In genomic region chr1:20964540-20965484, GRCh38 we compare ENCODE assay signal across 9 cellular contexts.
A peak's percentile ranks its signal among the peaks of the same experiment; 100 is the strongest.
DNase-seq lines count a peak whose midpoint lies in the region; ATAC-seq and TF ChIP-seq lines count a peak whose summit lies in the region.
"Had no signal": no experiment of that assay in that cellular context is flagged by ENCODE, and none has a peak within 500 bp of the region (broad histone marks: within the 10 kb centered on the region; RNA-seq: fewer than 3 reads in every experiment).

No MANE protein-coding gene starts in this region.

- no peaks in the 10 kb centered on the region for H3K79me2 ChIP-seq in OCI-LY7 (ENCODE audit: insufficient read depth, low read depth, low read length)

- H3K27ac ChIP-seq in left ventricle myocardium inferior (replicated peaks) = no peak overlapping the region
- peak overlapping the region; percentile 23 for H3K27ac ChIP-seq in OCI-LY7 (ENCODE audit: low read depth, low read length, poor library complexity, severe bottlenecking)
- H3K27ac ChIP-seq in psoas muscle = peak overlapping the region; percentile 82
- no peak overlapping the region for H3K27ac ChIP-seq in WERI-Rb-1
- H3K27ac ChIP-seq: C4-2B had no signal

- H3K36me3 Mint-ChIP-seq in activated T-cell treated with anti-CD3 and anti-CD28 coated beads, Interleukin-2, amount 50 U/mL, for 4 hours (ENCODE audit: insufficient read depth) = peaks cover 25% of the 10 kb centered on the region

- peaks cover 32% of the 10 kb centered on the region for H3K4me1 ChIP-seq in left ventricle myocardium inferior
- H3K4me1 ChIP-seq in OCI-LY7 (ENCODE audit: insufficient read depth, low read length, poor library complexity, severe bottlenecking) = peaks cover 18% of the 10 kb centered on the region
- H3K4me1 ChIP-seq in psoas muscle = peaks cover 25% of the 10 kb centered on the region
- no peaks in the 10 kb centered on the region for H3K4me1 ChIP-seq in HAP-1

- POLR2A ChIA-PET in OCI-LY7 (lab: Charles Lee) = interaction anchor here (1.0 kb wide), 1 partner anchor 33 kb away, joined by 4 read pairs; no protein-coding TSS in a partner anchor

- H3K27me3 ChIP-seq in left ventricle myocardium inferior (ENCODE audit: low read depth) = no peaks in the 10 kb centered on the region
- H3K27me3 ChIP-seq in psoas muscle (ENCODE audit: insufficient read depth in 3 of 3, low read length in 2 of 3) = no peaks in the 10 kb centered on the region
- H3K27me3 ChIP-seq in WERI-Rb-1 (ENCODE audit: insufficient read depth, low read depth, severe bottlenecking) = no peaks in the 10 kb centered on the region
- H3K27me3 ChIP-seq in HAP-1 (ENCODE audit: low read depth) = no peaks in the 10 kb centered on the region; the same call in 1 of the 2 replicates

- H4K20me1 ChIP-seq in OCI-LY7 (ENCODE audit: insufficient read depth, low read length) = no peaks in the 10 kb centered on the region; the same call in 1 of the 2 replicates

- intact Hi-C loops in Right ventricle myocardium superior (cut with DNase I) (no loop called here), left ventricle myocardium inferior (cut with micrococcal nuclease) (no loop called here), OCI-LY7 (cut with micrococcal nuclease; ENCODE audit: unreplicated experiment) (loop anchor here (10.0 kb wide), 1 partner anchor 270 kb away; no protein-coding TSS in a partner anchor), psoas muscle (cut with DNase I) (no loop called here)

- H3K4me1 Mint-ChIP-seq in activated T-cell treated with anti-CD3 and anti-CD28 coated beads, Interleukin-2, amount 50 U/mL, for 4 hours (ENCODE audit: low read depth) = peaks cover 10% of the 10 kb centered on the region

- BruUV-seq in OCI-LY7 (replicated peaks; lab: Mats Ljungman, UMichigan) = no TSS peak

- H3K36me3 ChIP-seq in left ventricle myocardium inferior (peaks cover 17% of the 10 kb centered on the region), OCI-LY7 (ENCODE audit: insufficient read depth, low read length) (peaks cover 4% of the 10 kb centered on the region; the same call in 1 of the 2 replicates), psoas muscle (ENCODE audit: insufficient read depth in 1 of 2, low read depth in 1 of 2) (peaks cover 0 to 15% of the 10 kb centered on the region in 2 donors), WERI-Rb-1 (peaks cover 15% of the 10 kb centered on the region), HAP-1 (replicated peaks) (peaks cover 25% of the 10 kb centered on the region)

- no peaks in the 10 kb centered on the region for H3K9me3 ChIP-seq in left ventricle myocardium inferior (replicated peaks)
- H3K9me3 ChIP-seq in OCI-LY7 (ENCODE audit: low read length) = no peaks in the 10 kb centered on the region
- H3K9me3 ChIP-seq in psoas muscle = no peaks in the 10 kb centered on the region
- no peaks in the 10 kb centered on the region for H3K9me3 ChIP-seq in WERI-Rb-1 (ENCODE audit: severe bottlenecking)
- no peaks in the 10 kb centered on the region for H3K9me3 ChIP-seq in HAP-1

- H3K4me3 ChIP-seq in left ventricle myocardium inferior = no peak overlapping the region
- peak overlapping the region; percentile 14 for H3K4me3 ChIP-seq in OCI-LY7 (ENCODE audit: low read depth, low read length, poor library complexity, severe bottlenecking)
- no peak overlapping the region for H3K4me3 ChIP-seq in psoas muscle
- no peak overlapping the region for H3K4me3 ChIP-seq in WERI-Rb-1 (ENCODE audit: low read depth, low read length)
- H3K4me3 ChIP-seq in HAP-1 = no peak overlapping the region

- H3K9me3 Mint-ChIP-seq in activated T-cell treated with anti-CD3 and anti-CD28 coated beads, Interleukin-2, amount 50 U/mL, for 4 hours = no peaks in the 10 kb centered on the region

- H3K27me3 Mint-ChIP-seq in activated T-cell treated with anti-CD3 and anti-CD28 coated beads, Interleukin-2, amount 50 U/mL, for 4 hours (ENCODE audit: low read depth) = no peaks in the 10 kb centered on the region

- WGBS in psoas muscle, 3 donors = 62 to 78% (median 71%) methylated on average over 7 of the region's 7 CpGs

- TF ChIP-seq CTCF in left ventricle myocardium inferior (IDR thresholded peaks at IDR 0.05; ENCODE audit: borderline replicate concordance) (no peak), OCI-LY7 (conservative IDR thresholded peaks at IDR 0.05; ENCODE audit: low read length) (peak; percentile 46; the same call in 1 of the 2 replicates), psoas muscle (IDR thresholded peaks at IDR 0.05) (no peak), WERI-Rb-1 (IDR thresholded peaks at IDR 0.05; ENCODE audit: low read depth, low read length) (no peak)

- H3K4me3 Mint-ChIP-seq in activated T-cell treated with anti-CD3 and anti-CD28 coated beads, Interleukin-2, amount 50 U/mL, for 4 hours = no peak overlapping the region

- no peak overlapping the region for H2AFZ ChIP-seq in OCI-LY7 (ENCODE audit: low read length)

- H3K9me2 ChIP-seq in OCI-LY7 (ENCODE audit: insufficient read depth, low read length) = no peaks in the 10 kb centered on the region

- DNase-seq in Right ventricle myocardium superior = no peak
- DNase-seq in left ventricle myocardium inferior = no peak
- DNase-seq in OCI-LY7 (ENCODE audit: low spot score) = peak; percentile 80
- no peak for DNase-seq in psoas muscle
- no peak for DNase-seq in activated T-cell treated with anti-CD3 and anti-CD28 coated beads, Interleukin-2, amount 50 U/mL, for 4 hours
- DNase-seq in WERI-Rb-1 = no peak
- DNase-seq in HAP-1 (ENCODE audit: low spot score in 2 of 2) = no peak

- peak; percentile 41 for ATAC-seq in Right ventricle myocardium superior (ENCODE audit: poor library complexity)
- peak; percentile 77 for ATAC-seq in HG03108 (IDR thresholded peaks at IDR 0.05; ENCODE audit: unreplicated experiment)
- ATAC-seq in psoas muscle = peak in 1 of 4 donors; percentile 31
- ATAC-seq in activated T-cell treated with anti-CD3 and anti-CD28 coated beads, Interleukin-2, amount 50 U/mL, for 4 hours = no peak

- in situ Hi-C loops in HAP-1 (cut with MboI; ENCODE audit: low sequenced_read_pairs) = no loop called here

- CTCF ChIA-PET in OCI-LY7 (lab: Charles Lee; ENCODE audit: unreplicated experiment) = no interaction called here

- peak overlapping the region; percentile 61 for H3K4me2 ChIP-seq in OCI-LY7 (ENCODE audit: low read length)

Comparison
In these comparisons a context has a peak if more than half of its experiments do, and no peak if none do; other contexts are left out.
1. ATAC-seq: peak in Right ventricle myocardium superior (single experiment) and HG03108 (single experiment); none in activated T-cell treated with anti-CD3 and anti-CD28 coated beads, Interleukin-2, amount 50 U/mL, for 4 hours (0 of 2).
2. H3K27ac ChIP-seq: peak in OCI-LY7 (single experiment) and psoas muscle (single experiment); none in left ventricle myocardium inferior (single experiment) and WERI-Rb-1 (single experiment).